Comparison of ENCODE assay signal across 11 cellular contexts in genomic region chr12:32400866-32401265, GRCh38. TPM values are rescaled to one million over a fixed set of nuclear protein-coding genes. Genes with fewer than 3 reads are reported as not detected.
DNase-seq lines count a peak whose midpoint lies in the region; ATAC-seq and TF ChIP-seq lines count a peak whose summit lies in the region.
"Had no signal": no experiment of that assay in that cellular context is flagged by ENCODE, and none has a peak within 500 bp of the region (broad histone marks: within the 10 kb centered on the region; RNA-seq: fewer than 3 reads in every experiment).

No MANE protein-coding gene starts in this region.

- CTCF ChIA-PET in activated CD4-positive, alpha-beta T cell treated with anti-CD3 and anti-CD28 coated beads for 36 hours (lab: Charles Lee): interaction anchor here (0.6 to 1.6 kb wide), 3 partner anchors 9 to 223 kb away, joined by 3 to 5 read pairs (median 3); no protein-coding TSS in a partner anchor

- H3K27me3 ChIP-seq in GM23338 (ENCODE audit: insufficient read depth): no peaks in the 10 kb centered on the region
- H3K27me3 ChIP-seq in RWPE2 (ENCODE audit: insufficient read depth, poor library complexity, severe bottlenecking): no peaks in the 10 kb centered on the region
- no peaks in the 10 kb centered on the region for H3K27me3 ChIP-seq in gastroesophageal sphincter

- no peaks in the 10 kb centered on the region for H3K9me3 Mint-ChIP-seq in GM23338
- no peaks in the 10 kb centered on the region for H3K9me3 Mint-ChIP-seq in osteocyte (ENCODE audit: unreplicated experiment)
- H3K9me3 Mint-ChIP-seq in activated CD4-positive, alpha-beta T cell treated with anti-CD3 and anti-CD28 coated beads for 36 hours (ENCODE audit: low read depth): no peaks in the 10 kb centered on the region

- TF ChIP-seq POLR2A in gastroesophageal sphincter (IDR thresholded peaks at IDR 0.05): no peak

- H3K4me3 Mint-ChIP-seq in GM23338 (peak overlapping the region; percentile 78), osteocyte (ENCODE audit: unreplicated experiment) (peak overlapping the region; percentile 69)
- H3K4me3 Mint-ChIP-seq in activated CD4-positive, alpha-beta T cell treated with anti-CD3 and anti-CD28 coated beads for 36 hours: no peak overlapping the region

- DNase-seq in GM23338 (ENCODE audit: low spot score) (no peak), RWPE2 (ENCODE audit: low spot score) (no peak), osteocyte (ENCODE audit: extremely low spot score, unreplicated experiment) (no peak), NCI-H1105 treated with DMSO at 0.1 percent for 48 hours (lab: John Stamatoyannopoulos, UW) (no peak), mucosa of gallbladder (ENCODE audit: low spot score) (no peak)
- DNase-seq in activated CD4-positive, alpha-beta T cell treated with anti-CD3 and anti-CD28 coated beads for 36 hours: no peak
- DNase-seq: activated CD8-positive, alpha-beta T cell treated with anti-CD3 and anti-CD28 coated beads, Interleukin-2, amount 10 ng/mL, durations not matched to agents 7 days and 5 days; cerebellar nuclear complex; Karpas-422 had no signal

- WGBS in gastroesophageal sphincter (ENCODE audit: low coverage in 1 of 2), 2 donors: 50 to 77% methylated on average over 2 of the region's 2 CpGs

- H3K36me3 ChIP-seq in GM23338 (ENCODE audit: insufficient read depth) (no peaks in the 10 kb centered on the region), RWPE2 (ENCODE audit: low read depth) (peaks cover 18% of the 10 kb centered on the region), gastroesophageal sphincter (no peaks in the 10 kb centered on the region)

- peaks cover 54% of the 10 kb centered on the region for H3K79me2 ChIP-seq in GM23338 (replicated peaks; ENCODE audit: insufficient read depth)

- intact Hi-C loops in activated CD4-positive, alpha-beta T cell treated with anti-CD3 and anti-CD28 coated beads for 36 hours (cut with DNase I, micrococcal nuclease): no loop called here

- H4K20me1 ChIP-seq in GM23338 (replicated peaks; ENCODE audit: insufficient read depth): peaks cover 17% of the 10 kb centered on the region

- H3K27me3 Mint-ChIP-seq in GM23338 (ENCODE audit: insufficient read depth, low read depth, poor library complexity) (peaks cover 11% of the 10 kb centered on the region), osteocyte (ENCODE audit: unreplicated experiment) (peaks cover 20% of the 10 kb centered on the region)
- H3K27me3 Mint-ChIP-seq in activated CD4-positive, alpha-beta T cell treated with anti-CD3 and anti-CD28 coated beads for 36 hours: peaks cover 42% of the 10 kb centered on the region

- H3K4me3 ChIP-seq in GM23338 (peak overlapping the region; percentile 65), RWPE2 (ENCODE audit: severe bottlenecking) (peak overlapping the region; percentile 90), gastroesophageal sphincter (peak overlapping the region; percentile 87 to 96)

- POLR2A ChIA-PET in activated CD4-positive, alpha-beta T cell treated with anti-CD3 and anti-CD28 coated beads for 36 hours (lab: Charles Lee): no interaction called here

- H3K36me3 Mint-ChIP-seq in GM23338 (ENCODE audit: low read depth) (peaks cover 42% of the 10 kb centered on the region), osteocyte (ENCODE audit: unreplicated experiment) (no peaks in the 10 kb centered on the region)
- no peaks in the 10 kb centered on the region for H3K36me3 Mint-ChIP-seq in activated CD4-positive, alpha-beta T cell treated with anti-CD3 and anti-CD28 coated beads for 36 hours (ENCODE audit: low read depth)

- peak overlapping the region; percentile 72 for H3K4me2 ChIP-seq in GM23338

- TF ChIP-seq EP300 in gastroesophageal sphincter (IDR thresholded peaks at IDR 0.05): no peak

- H3F3A ChIP-seq in GM23338 (replicated peaks; ENCODE audit: low read depth): peaks cover 22% of the 10 kb centered on the region

- no peaks in the 10 kb centered on the region for H3K9me2 ChIP-seq in GM23338 (ENCODE audit: insufficient read depth)

- no peak overlapping the region for H2AFZ ChIP-seq in GM23338

- H3K9me3 ChIP-seq in RWPE2 (ENCODE audit: severe bottlenecking) (no peaks in the 10 kb centered on the region), gastroesophageal sphincter (no peaks in the 10 kb centered on the region)

- H3K4me1 ChIP-seq in GM23338 (ENCODE audit: insufficient read depth): peaks cover 40% of the 10 kb centered on the region
- H3K4me1 ChIP-seq in RWPE2 (ENCODE audit: insufficient read depth, poor library complexity, severe bottlenecking): peaks cover 15% of the 10 kb centered on the region
- H3K4me1 ChIP-seq in gastroesophageal sphincter: peaks cover 0 to 35% (median 6%) of the 10 kb centered on the region in 3 donors

- H3K27ac Mint-ChIP-seq in GM23338 (peak overlapping the region; percentile 44), osteocyte (ENCODE audit: unreplicated experiment) (no peak overlapping the region)
- no peak overlapping the region for H3K27ac Mint-ChIP-seq in activated CD4-positive, alpha-beta T cell treated with anti-CD3 and anti-CD28 coated beads for 36 hours
- H3K27ac Mint-ChIP-seq: activated CD8-positive, alpha-beta T cell treated with anti-CD3 and anti-CD28 coated beads, Interleukin-2, amount 10 ng/mL, durations not matched to agents 7 days and 5 days had no signal

- H3K4me1 Mint-ChIP-seq in GM23338: peaks cover 37% of the 10 kb centered on the region
- H3K4me1 Mint-ChIP-seq in osteocyte (ENCODE audit: unreplicated experiment): peaks cover 18% of the 10 kb centered on the region
- peaks cover 6% of the 10 kb centered on the region for H3K4me1 Mint-ChIP-seq in activated CD4-positive, alpha-beta T cell treated with anti-CD3 and anti-CD28 coated beads for 36 hours

- H3K27ac ChIP-seq in GM23338 (ENCODE audit: low read depth): peak overlapping the region; percentile 98
- H3K27ac ChIP-seq in RWPE2 (ENCODE audit: poor library complexity, severe bottlenecking): peak overlapping the region; percentile 88
- H3K27ac ChIP-seq in gastroesophageal sphincter: peak overlapping the region in 1 of 4 donors; percentile 87

- no peak for ATAC-seq in GM23338
- no peak for ATAC-seq in RWPE2 (ENCODE audit: low read depth)
- ATAC-seq in gastroesophageal sphincter: no peak
- no peak for ATAC-seq in activated CD4-positive, alpha-beta T cell treated with anti-CD3 and anti-CD28 coated beads for 36 hours
- no peak for ATAC-seq in HG03378 (IDR thresholded peaks at IDR 0.05; ENCODE audit: unreplicated experiment)
- ATAC-seq: activated CD8-positive, alpha-beta T cell treated with anti-CD3 and anti-CD28 coated beads, Interleukin-2, amount 10 ng/mL, durations not matched to agents 7 days and 5 days had no signal

- TF ChIP-seq CTCF in GM23338 (conservative IDR thresholded peaks at IDR 0.05; ENCODE audit: low read depth in 2 of 2) (no peak), RWPE2 (IDR thresholded peaks at IDR 0.05; ENCODE audit: poor library complexity, severe bottlenecking) (no peak), gastroesophageal sphincter (IDR thresholded peaks at IDR 0.05) (no peak), osteocyte (IDR thresholded peaks at IDR 0.05) (no peak)

TF ChIP-seq in GM23338, 12 proteins besides CTCF, POLR2A, EP300 and RAD21 (continues in another document):
- TF ChIP-seq STAT1 (IDR thresholded peaks at IDR 0.05; ENCODE audit: unreplicated experiment) (no peak), ZNF331 (CRISPR knock-in tag; IDR thresholded peaks at IDR 0.05; ENCODE audit: low read depth) (no peak), POLR2AphosphoS5 (IDR thresholded peaks at IDR 0.05; ENCODE audit: low read depth) (no peak), ETS1 (IDR thresholded peaks at IDR 0.05) (no peak), JUNB (IDR thresholded peaks at IDR 0.05; ENCODE audit: unreplicated experiment) (no peak), REST (IDR thresholded peaks at IDR 0.05; ENCODE audit: unreplicated experiment) (no peak), EZH2phosphoT487 (IDR thresholded peaks at IDR 0.05; ENCODE audit: unreplicated experiment) (no peak)

RNA-seq across cellular contexts. Expression of gene FGD4, which starts 1.5 kb away (rescaled TPM):
- 48.6 and 54.3 TPM in 2 replicates for total RNA-seq in GM23338 (2014; rRNA removed; shearing (Covaris generic))
- polyA plus RNA-seq in GM23338 (2016; fragmentation: Nextera tagmentation; extraction: Ambion mirVana): 16.9 and 24.3 TPM in 2 replicates
- total RNA-seq in gastroesophageal sphincter (10 to 100 TPM; 22.1 to 56.7 (median 38.0) TPM), osteocyte (7.6 and 8.0 TPM in 2 replicates), mucosa of gallbladder (75.6 TPM)
- total RNA-seq in activated CD4-positive, alpha-beta T cell treated with anti-CD3 and anti-CD28 coated beads for 36 hours: under 1 TPM in 1 of 2 experiments, not detected in 1; 0.07 TPM
